Comparison of ENCODE assay signal across 9 cellular contexts in the genomic region with DNA sequence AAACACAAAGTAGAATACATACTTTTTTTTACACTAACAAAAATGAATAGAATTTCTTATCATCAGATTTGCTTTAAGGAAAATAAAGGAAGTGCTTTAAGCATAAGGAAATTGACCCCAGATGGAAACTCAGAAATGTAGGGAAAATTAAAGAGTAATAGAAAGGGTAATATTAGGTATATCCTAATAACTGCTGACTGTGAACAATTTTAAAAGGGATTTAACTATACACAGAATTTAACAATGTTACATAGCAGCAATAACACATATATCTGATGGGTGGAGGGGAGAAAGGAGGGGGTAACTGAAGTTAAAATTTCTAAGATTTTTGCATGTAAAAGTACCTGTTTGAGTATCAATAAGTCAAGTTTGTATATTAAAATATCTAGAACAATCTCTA. TPM values are rescaled to one million over a fixed set of nuclear protein-coding genes. Genes with fewer than 3 reads are reported as not detected.
"Had no signal": no experiment of that assay in that cellular context is flagged by ENCODE, and none has a peak within 500 bp of the region (broad histone marks: within the 10 kb centered on the region; RNA-seq: fewer than 3 reads in every experiment).

No MANE protein-coding gene starts in this region.

- H3K4me2 ChIP-seq: GM23338, KMS-11 had no signal

- H3K4me3 ChIP-seq: GM23338 had no signal

- ATAC-seq: GM23338 had no signal

- FAIRE-seq: H1, H54, HTR-8/SVneo had no signal

- H3K9ac ChIP-seq: KMS-11 had no signal

- DNase-seq: H9, HCEC 1CT, KBM-7 had no signal

- H2AFZ ChIP-seq: GM23338 had no signal

- H3K27ac ChIP-seq: KMS-11 had no signal

RNA-seq across cellular contexts. Expression of a gene that starts 8.6 kb away (rescaled TPM):
- total RNA-seq: HT-29 had no signal
